Comparison of ENCODE assay signal across 8 cellular contexts in genomic region chr10:73246322-73246782, GRCh38. TPM values are rescaled to one million over a fixed set of nuclear protein-coding genes. Genes with fewer than 3 reads are reported as not detected.
DNase-seq lines count a peak whose midpoint lies in the region; ATAC-seq and TF ChIP-seq lines count a peak whose summit lies in the region.

No MANE protein-coding gene starts in this region.

- H3K4me3 Mint-ChIP-seq in activated T-helper 17 cell treated with anti-CD3 and anti-CD28 coated beads, Interleukin-2, amount 50 U/mL, for 72 hours = peak overlapping the region; percentile 96

- H3K4me3 ChIP-seq in iPS-18a (ENCODE audit: low read length) (peak overlapping the region; percentile 97), stomach (peak overlapping the region; percentile 70 to 91 (median 83))

- H3K27me3 Mint-ChIP-seq in activated T-helper 17 cell treated with anti-CD3 and anti-CD28 coated beads, Interleukin-2, amount 50 U/mL, for 72 hours = no peaks in the 10 kb centered on the region

- H3K27me3 ChIP-seq in iPS-18a (ENCODE audit: control insufficient read depth, insufficient read depth, low read length) (no peaks in the 10 kb centered on the region), stomach (no peaks in the 10 kb centered on the region)

- H3K27ac ChIP-seq in iPS-18a (ENCODE audit: low read length) (peak overlapping the region; percentile 72), stomach (peak overlapping the region; percentile 84 to 95 (median 88))

- 0 to 3% (median 1%) methylated on average over 13 of the region's 13 CpGs for WGBS in stomach, 5 donors

- peak overlapping the region; percentile 88 for H3K27ac Mint-ChIP-seq in activated T-helper 17 cell treated with anti-CD3 and anti-CD28 coated beads, Interleukin-2, amount 50 U/mL, for 72 hours

- no peak for TF ChIP-seq POLR2A in stomach (IDR thresholded peaks at IDR 0.05)

- intact Hi-C loops in stomach (cut with DNase I; ENCODE audit: low total_unique reads) = no loop called here

- DNase-seq in NCI-H526 treated with DMSO at 0.1 percent for 48 hours (lab: John Stamatoyannopoulos, UW) = peak; percentile 41
- no peak for DNase-seq in NCI-H526 (lab: John Stamatoyannopoulos, UW)
- no peak for DNase-seq in stomach
- DNase-seq in NCI-H510A treated with DMSO at 0.1 percent for 48 hours (lab: John Stamatoyannopoulos, UW) = no peak
- no peak for DNase-seq in ACHN

- H3K36me3 Mint-ChIP-seq in activated T-helper 17 cell treated with anti-CD3 and anti-CD28 coated beads, Interleukin-2, amount 50 U/mL, for 72 hours (ENCODE audit: low read depth) = peaks cover 100% of the 10 kb centered on the region

- H3K9ac ChIP-seq in iPS-18a (ENCODE audit: low read length) = peak overlapping the region; percentile 96

- H3K4me1 Mint-ChIP-seq in activated T-helper 17 cell treated with anti-CD3 and anti-CD28 coated beads, Interleukin-2, amount 50 U/mL, for 72 hours = peaks cover 26% of the 10 kb centered on the region

- H3K36me3 ChIP-seq in iPS-18a (ENCODE audit: control insufficient read depth, low read depth, low read length) (peaks cover 59% of the 10 kb centered on the region), stomach (peaks cover 31 to 62% (median 57%) of the 10 kb centered on the region in 4 donors)

- no peaks in the 10 kb centered on the region for H3K9me3 ChIP-seq in iPS-18a (ENCODE audit: control insufficient read depth, low read depth, low read length)
- H3K9me3 ChIP-seq in stomach = no peaks in the 10 kb centered on the region

- no peak for TF ChIP-seq CTCF in stomach (IDR thresholded peaks at IDR 0.05)

- ATAC-seq in activated T-helper 17 cell treated with anti-CD3 and anti-CD28 coated beads, Interleukin-2, amount 50 U/mL, for 72 hours (replicated peaks) = no peak
- ATAC-seq in HG02840 (IDR thresholded peaks at IDR 0.05; ENCODE audit: low FRiP score, unreplicated experiment) = no peak

- H3K4me1 ChIP-seq in iPS-18a (ENCODE audit: control insufficient read depth, low read depth, low read length) (peaks cover 6% of the 10 kb centered on the region), stomach (peaks cover 28 to 57% (median 39%) of the 10 kb centered on the region in 4 donors)

- TF ChIP-seq EP300 in stomach (IDR thresholded peaks at IDR 0.05) = no peak

- no peaks in the 10 kb centered on the region for H3K9me3 Mint-ChIP-seq in activated T-helper 17 cell treated with anti-CD3 and anti-CD28 coated beads, Interleukin-2, amount 50 U/mL, for 72 hours

- in situ Hi-C loops in ACHN (cut with HindIII; ENCODE audit: low pct_ligation_motif_present, low pct_unique_long_range_greater_than_20kb, low sequenced_read_pairs) = no loop called here

RNA-seq across cellular contexts. Expression of gene DNAJC9, which starts 0.7 kb away (rescaled TPM):
- total RNA-seq in activated T-helper 17 cell treated with anti-CD3 and anti-CD28 coated beads, Interleukin-2, amount 50 U/mL, for 72 hours = 10 to 100 TPM; 43.5 to 68.1 TPM
- 10 to 100 TPM in 3 of 5 donors, 1 to 10 TPM in 2; 3.5 to 26.4 (median 17.4) TPM for total RNA-seq in stomach
- 10 to 100 TPM; 10.6 to 13.8 (median 11.5) TPM for polyA plus RNA-seq in stomach

RNA-seq across cellular contexts. Expression of gene MRPS16, which starts 6.1 kb away (rescaled TPM):
- 100 to 1,000 TPM in 1 of 2 donors, 10 to 100 TPM in 1; 69.5 to 112 TPM for total RNA-seq in activated T-helper 17 cell treated with anti-CD3 and anti-CD28 coated beads, Interleukin-2, amount 50 U/mL, for 72 hours
- 10 to 100 TPM in 4 of 5 donors, 1 to 10 TPM in 1; 6.4 to 68.7 (median 50.4) TPM for total RNA-seq in stomach
- 10 to 100 TPM; 51.8 to 62.7 (median 61.5) TPM for polyA plus RNA-seq in stomach
